Comparison of ENCODE assay signal across 21 cellular contexts in the genomic region with DNA sequence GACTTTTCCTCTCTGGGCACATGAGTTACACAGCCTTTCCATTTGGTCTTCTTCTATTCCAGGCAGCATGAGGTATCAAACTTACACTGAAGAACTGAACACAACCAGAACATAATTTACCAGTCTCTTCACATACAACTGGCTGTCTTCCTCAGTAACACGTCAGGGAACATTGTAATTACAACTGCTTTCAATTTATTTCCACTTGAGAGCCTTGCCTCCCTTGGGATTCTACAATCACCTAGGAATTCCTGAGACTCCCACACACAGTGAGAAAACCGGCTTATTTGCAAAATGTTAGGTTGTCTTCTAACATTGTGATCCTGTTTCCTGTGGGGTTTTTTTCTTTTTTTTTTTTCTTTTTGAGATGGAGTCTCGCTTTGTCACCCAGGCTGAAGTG.
A peak's percentile ranks its signal among the peaks of the same experiment; 100 is the strongest.
DNase-seq lines count a peak whose midpoint lies in the region; ATAC-seq and TF ChIP-seq lines count a peak whose summit lies in the region.
"Had no signal": no experiment of that assay in that cellular context is flagged by ENCODE, and none has a peak within 500 bp of the region (broad histone marks: within the 10 kb centered on the region; RNA-seq: fewer than 3 reads in every experiment).

No MANE protein-coding gene starts in this region.

- H3K36me3 Mint-ChIP-seq in nephron (ENCODE audit: low read depth) = no peaks in the 10 kb centered on the region
- H3K36me3 Mint-ChIP-seq: memory B cell; naive thymus-derived CD4-positive, alpha-beta T cell; T-cell had no signal

- peak overlapping the region; percentile 8 to 83 (median 13) for H3K27ac Mint-ChIP-seq in nephron
- H3K27ac Mint-ChIP-seq: activated CD4-positive, alpha-beta T cell treated with anti-CD3 and anti-CD28 coated beads, Interleukin-2, amount 10 ng/mL, durations not matched to agents 24 days and 14 days; memory B cell; naive thymus-derived CD4-positive, alpha-beta T cell had no signal

- TF ChIP-seq CTCF in nephron (IDR thresholded peaks at IDR 0.05; ENCODE audit: unreplicated experiment in 3 of 3) = no peak

- no peak overlapping the region for H3K4me3 Mint-ChIP-seq in nephron
- H3K4me3 Mint-ChIP-seq: activated CD4-positive, alpha-beta T cell treated with anti-CD3 and anti-CD28 coated beads, Interleukin-2, amount 10 ng/mL, durations not matched to agents 24 days and 14 days; memory B cell; naive thymus-derived CD4-positive, alpha-beta T cell; T-cell had no signal

- ATAC-seq in HG02852 (IDR thresholded peaks at IDR 0.05; ENCODE audit: unreplicated experiment) = no peak
- ATAC-seq: naive thymus-derived CD4-positive, alpha-beta T cell; stimulated activated naive CD8-positive, alpha-beta T cell treated with anti-CD3 and anti-CD28 coated beads, Interleukin-15, Interleukin-2, amounts not matched to agents 100 U/mL and 50 U/mL, for 24 hours; T-cell had no signal

- H3K4me1 Mint-ChIP-seq in nephron = peaks cover 5% of the 10 kb centered on the region
- H3K4me1 Mint-ChIP-seq: activated CD4-positive, alpha-beta T cell treated with anti-CD3 and anti-CD28 coated beads, Interleukin-2, amount 10 ng/mL, durations not matched to agents 24 days and 14 days; memory B cell; naive thymus-derived CD4-positive, alpha-beta T cell; T-cell had no signal

- peak; percentile 46 for DNase-seq in GM03348 (ENCODE audit: low spot score)
- DNase-seq in NCI-H128 (lab: John Stamatoyannopoulos, UW; ENCODE audit: unreplicated experiment) = peak; percentile 50
- DNase-seq in astrocyte of the hippocampus (ENCODE audit: low read depth, low spot score) = peak; percentile 21
- DNase-seq in globus pallidus (ENCODE audit: low spot score) = no peak
- no peak for DNase-seq in activated CD4-positive, alpha-beta T cell treated with anti-CD3 and anti-CD28 coated beads, Interleukin-2, amount 50 U/mL, for 1 hour
- DNase-seq: activated CD4-positive, alpha-beta T cell treated with anti-CD3 and anti-CD28 coated beads, Interleukin-2, amount 10 ng/mL, durations not matched to agents 24 days and 14 days; activated CD8-positive, alpha-beta memory T cell treated with anti-CD3 and anti-CD28 coated beads, Interleukin-2, amount 50 U/mL, for 4 hours; activated effector memory CD4-positive, alpha-beta T cell treated with anti-CD3 and anti-CD28 coated beads, Interleukin-2, amount 50 U/mL, for 16 hours; amygdala; GF-D8; hypothalamus; kidney; naive thymus-derived CD4-positive, alpha-beta T cell; NCI-H146; sigmoid colon; stimulated activated naive CD8-positive, alpha-beta T cell treated with anti-CD3 and anti-CD28 coated beads, Interleukin-15, Interleukin-2, amounts not matched to agents 100 U/mL and 50 U/mL, for 24 hours; T-cell; trophoblast cell had no signal

- no peaks in the 10 kb centered on the region for H3K27me3 Mint-ChIP-seq in nephron (ENCODE audit: low read depth)
- H3K27me3 Mint-ChIP-seq: activated CD4-positive, alpha-beta T cell treated with anti-CD3 and anti-CD28 coated beads, Interleukin-2, amount 10 ng/mL, durations not matched to agents 24 days and 14 days had no signal

- no peaks in the 10 kb centered on the region for H3K9me3 Mint-ChIP-seq in nephron
- H3K9me3 Mint-ChIP-seq: activated CD4-positive, alpha-beta T cell treated with anti-CD3 and anti-CD28 coated beads, Interleukin-2, amount 10 ng/mL, durations not matched to agents 24 days and 14 days had no signal

Comparison
In these comparisons a context has a peak if more than half of its experiments do, and no peak if none do; other contexts are left out.
1. DNase-seq: peak in GM03348 (single experiment), NCI-H128 (single experiment) and astrocyte of the hippocampus (single experiment); none in globus pallidus (single experiment) and activated CD4-positive, alpha-beta T cell treated with anti-CD3 and anti-CD28 coated beads, Interleukin-2, amount 50 U/mL, for 1 hour (single experiment).